Comparison of ENCODE assay signal across 28 cellular contexts in genomic region chr6:3591970-3592369, GRCh38.
DNase-seq lines count a peak whose midpoint lies in the region; ATAC-seq and TF ChIP-seq lines count a peak whose summit lies in the region.
"Had no signal": no experiment of that assay in that cellular context is flagged by ENCODE, and none has a peak within 500 bp of the region (broad histone marks: within the 10 kb centered on the region; RNA-seq: fewer than 3 reads in every experiment).

No MANE protein-coding gene starts in this region.

- no peak overlapping the region for H3K4me3 ChIP-seq in ACC112 (ENCODE audit: low read depth, low read length)
- H3K4me3 ChIP-seq in RWPE2 (ENCODE audit: severe bottlenecking) = no peak overlapping the region
- H3K4me3 ChIP-seq in esophagus muscularis mucosa = no peak overlapping the region
- H3K4me3 ChIP-seq in left lung = no peak overlapping the region
- H3K4me3 ChIP-seq: colonic mucosa, heart right ventricle, sigmoid colon, SJSA1 had no signal

- no peaks in the 10 kb centered on the region for H3K27me3 Mint-ChIP-seq in osteocyte (ENCODE audit: unreplicated experiment)
- H3K27me3 Mint-ChIP-seq: progenitor cell of endocrine pancreas had no signal

- H3K9me3 ChIP-seq in RWPE2 (ENCODE audit: severe bottlenecking) = peaks cover 5% of the 10 kb centered on the region
- peaks cover 0 to 11% (median 8%) of the 10 kb centered on the region in 4 donors for H3K9me3 ChIP-seq in esophagus muscularis mucosa
- H3K9me3 ChIP-seq in left lung = peaks cover 0 to 13% of the 10 kb centered on the region in 2 donors
- H3K9me3 ChIP-seq: colonic mucosa, neutrophil had no signal

- no peaks in the 10 kb centered on the region for H3K27me3 ChIP-seq in ACC112 (ENCODE audit: insufficient read depth, low read length)
- H3K27me3 ChIP-seq in RWPE2 (ENCODE audit: insufficient read depth, poor library complexity, severe bottlenecking) = no peaks in the 10 kb centered on the region
- no peaks in the 10 kb centered on the region for H3K27me3 ChIP-seq in esophagus muscularis mucosa
- no peaks in the 10 kb centered on the region for H3K27me3 ChIP-seq in left lung
- H3K27me3 ChIP-seq: colonic mucosa, sigmoid colon, SJSA1 had no signal

- intact Hi-C loops in esophagus muscularis mucosa (cut with DNase I) (no loop called here), left lung (cut with DNase I) (no loop called here)

- TF ChIP-seq POLR2A in esophagus muscularis mucosa (IDR thresholded peaks at IDR 0.05; ENCODE audit: low read depth) = no peak

- H3K36me3 ChIP-seq in ACC112 (ENCODE audit: insufficient read depth, low read length) = peaks cover 4% of the 10 kb centered on the region; the same call in 1 of the 2 replicates
- no peaks in the 10 kb centered on the region for H3K36me3 ChIP-seq in RWPE2 (ENCODE audit: low read depth)
- H3K36me3 ChIP-seq in esophagus muscularis mucosa = no peaks in the 10 kb centered on the region
- no peaks in the 10 kb centered on the region for H3K36me3 ChIP-seq in left lung
- H3K36me3 ChIP-seq: colonic mucosa, heart right ventricle, neutrophil, sigmoid colon, SJSA1 had no signal

- H3K27ac ChIP-seq in ACC112 (ENCODE audit: low read depth, low read length) = peak overlapping the region; percentile 88
- peak overlapping the region; percentile 87 for H3K27ac ChIP-seq in RWPE2 (ENCODE audit: poor library complexity, severe bottlenecking)
- H3K27ac ChIP-seq in esophagus muscularis mucosa (replicated peaks in 1 of 4) = peak overlapping the region; percentile 30 to 58 (median 42)
- peak overlapping the region in 1 of 2 donors; percentile 33 for H3K27ac ChIP-seq in left lung
- H3K27ac ChIP-seq: colonic mucosa, neutrophil, SJSA1 had no signal

- no peak for DNase-seq in RWPE2 (ENCODE audit: low spot score)
- DNase-seq in esophagus muscularis mucosa (ENCODE audit: extremely low spot score) = no peak
- DNase-seq in osteocyte (ENCODE audit: extremely low spot score, unreplicated experiment) = no peak
- DNase-seq in activated CD4-positive, alpha-beta T cell treated with anti-CD3 and anti-CD28 coated beads, Interleukin-2, amount 50 U/mL, for 48 hours = no peak
- no peak for DNase-seq in left lung
- DNase-seq: activated CD4-positive, alpha-beta T cell treated with anti-CD3 and anti-CD28 coated beads, Interleukin-2, amount 10 ng/mL, durations not matched to agents 24 days and 14 days; activated effector memory CD4-positive, alpha-beta T cell treated with Interleukin-2 at 50 U/mL for 16 hours; activated T-cell treated with anti-CD3 and anti-CD28 coated beads, Interleukin-2, amount 50 U/mL, for 1 hour; amygdala; CD4-positive, alpha-beta T cell; colonic mucosa; effector CD8-positive, alpha-beta T cell; foreskin melanocyte; heart right ventricle; midbrain; naive thymus-derived CD4-positive, alpha-beta T cell; NCI-H1048; NCI-H1694; sigmoid colon; stimulated activated naive B cell treated with anti-CD40 and anti-IgM and Interleukin-4, amounts not matched to agents 10 μg/mL and 1 μg/mL and 100 μg/mL, for 72 hours; T-cell had no signal

- TF ChIP-seq CTCF in RWPE2 (IDR thresholded peaks at IDR 0.05; ENCODE audit: poor library complexity, severe bottlenecking) (no peak), esophagus muscularis mucosa (IDR thresholded peaks at IDR 0.05) (no peak), osteocyte (IDR thresholded peaks at IDR 0.05) (no peak), left lung (IDR thresholded peaks at IDR 0.05) (no peak)

- H3K27ac Mint-ChIP-seq in osteocyte (ENCODE audit: unreplicated experiment) = peak overlapping the region; percentile 66
- H3K27ac Mint-ChIP-seq: activated CD4-positive, alpha-beta T cell treated with anti-CD3 and anti-CD28 coated beads, Interleukin-2, amount 10 ng/mL, durations not matched to agents 24 days and 14 days; activated naive CD4-positive, alpha-beta T cell treated with anti-CD3 and anti-CD28 coated beads, Interleukin-2, amount 50 U/mL, for 72 hours; CD4-positive, alpha-beta T cell; naive thymus-derived CD4-positive, alpha-beta T cell; progenitor cell of endocrine pancreas; stimulated activated naive B cell treated with anti-CD40 and anti-IgM and Interleukin-4, amounts not matched to agents 10 μg/mL and 1 μg/mL and 100 μg/mL, for 72 hours; T-cell had no signal

- WGBS in esophagus muscularis mucosa = 80% methylated on average over 1 of the region's 1 CpG

- ATAC-seq in RWPE2 (ENCODE audit: low read depth) (no peak), HG02678 (IDR thresholded peaks at IDR 0.05; ENCODE audit: unreplicated experiment) (no peak), HG03520 (IDR thresholded peaks at IDR 0.05; ENCODE audit: unreplicated experiment) (no peak), left lung (no peak)
- ATAC-seq: activated naive CD4-positive, alpha-beta T cell treated with anti-CD3 and anti-CD28 coated beads, Interleukin-2, amount 50 U/mL, for 72 hours; stimulated activated naive B cell treated with anti-CD40 and anti-IgM and Interleukin-4, amounts not matched to agents 10 μg/mL and 1 μg/mL and 100 μg/mL, for 72 hours; T-cell had no signal

- no peak overlapping the region for H2AFZ ChIP-seq in ACC112 (ENCODE audit: low read length, unreplicated experiment)

- H3K9me3 Mint-ChIP-seq in osteocyte (ENCODE audit: unreplicated experiment) = peaks cover 2% of the 10 kb centered on the region

- H3K4me1 ChIP-seq in ACC112 (ENCODE audit: control insufficient read depth, insufficient read depth, low read length, unreplicated experiment) = peaks cover 19% of the 10 kb centered on the region
- peaks cover 25% of the 10 kb centered on the region for H3K4me1 ChIP-seq in RWPE2 (ENCODE audit: insufficient read depth, poor library complexity, severe bottlenecking)
- H3K4me1 ChIP-seq in esophagus muscularis mucosa = peaks cover 0 to 13% (median 9%) of the 10 kb centered on the region in 4 donors
- peaks cover 0 to 4% of the 10 kb centered on the region in 2 donors for H3K4me1 ChIP-seq in left lung
- H3K4me1 ChIP-seq: colonic mucosa had no signal

- H3K4me3 Mint-ChIP-seq in osteocyte (ENCODE audit: unreplicated experiment) = no peak overlapping the region
- H3K4me3 Mint-ChIP-seq: activated CD4-positive, alpha-beta T cell treated with anti-CD3 and anti-CD28 coated beads, Interleukin-2, amount 10 ng/mL, durations not matched to agents 24 days and 14 days; CD4-positive, alpha-beta T cell; naive thymus-derived CD4-positive, alpha-beta T cell; stimulated activated naive B cell treated with anti-CD40 and anti-IgM and Interleukin-4, amounts not matched to agents 10 μg/mL and 1 μg/mL and 100 μg/mL, for 72 hours; T-cell had no signal

- no peaks in the 10 kb centered on the region for H3K36me3 Mint-ChIP-seq in osteocyte (ENCODE audit: unreplicated experiment)
- H3K36me3 Mint-ChIP-seq: activated naive CD4-positive, alpha-beta T cell treated with anti-CD3 and anti-CD28 coated beads, Interleukin-2, amount 50 U/mL, for 72 hours; stimulated activated naive B cell treated with anti-CD40 and anti-IgM and Interleukin-4, amounts not matched to agents 10 μg/mL and 1 μg/mL and 100 μg/mL, for 72 hours; T-cell had no signal

- no peaks in the 10 kb centered on the region for H3K79me2 ChIP-seq in ACC112 (ENCODE audit: control insufficient read depth, insufficient read depth, low read length, unreplicated experiment)

- TF ChIP-seq EP300 in esophagus muscularis mucosa (IDR thresholded peaks at IDR 0.05) = no peak

- H3K4me1 Mint-ChIP-seq in osteocyte (ENCODE audit: unreplicated experiment) = peaks cover 14% of the 10 kb centered on the region
- H3K4me1 Mint-ChIP-seq: activated CD4-positive, alpha-beta T cell treated with anti-CD3 and anti-CD28 coated beads, Interleukin-2, amount 10 ng/mL, durations not matched to agents 24 days and 14 days; naive thymus-derived CD4-positive, alpha-beta T cell; stimulated activated naive B cell treated with anti-CD40 and anti-IgM and Interleukin-4, amounts not matched to agents 10 μg/mL and 1 μg/mL and 100 μg/mL, for 72 hours; T-cell had no signal
